Comparison of ENCODE assay signal across 8 cellular contexts in the genomic region with DNA sequence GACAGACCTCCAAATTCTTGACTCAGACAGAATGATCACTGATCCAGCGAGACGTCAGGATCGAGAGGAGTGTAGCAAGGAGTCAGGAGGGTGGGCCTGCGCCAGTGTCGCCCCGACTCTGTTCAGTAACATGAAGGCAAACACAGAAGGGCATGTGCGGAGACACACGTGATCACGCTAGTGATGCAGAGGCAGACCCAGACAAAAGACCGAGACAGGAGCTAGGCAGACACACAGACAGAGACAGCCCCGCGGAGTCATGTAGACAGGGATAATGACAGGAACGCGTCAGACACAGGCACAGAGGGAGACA. TPM values are rescaled to one million over a fixed set of nuclear protein-coding genes. Genes with fewer than 3 reads are reported as not detected.
DNase-seq lines count a peak whose midpoint lies in the region; ATAC-seq and TF ChIP-seq lines count a peak whose summit lies in the region.

No MANE protein-coding gene starts in this region.

- H3K4me3 ChIP-seq in esophagus squamous epithelium (peak overlapping the region; percentile 67 to 81 (median 74)), retinal pigment epithelial cell (ENCODE audit: low read length) (peak overlapping the region; percentile 82)

- H3K27ac Mint-ChIP-seq in activated T-cell treated with anti-CD3 and anti-CD28 coated beads, Interleukin-2, amount 50 U/mL, for 72 hours = peak overlapping the region; percentile 28

- DNase-seq in activated T-cell treated with anti-CD3 and anti-CD28 coated beads, Interleukin-2, amount 50 U/mL, for 72 hours = no peak
- no peak for DNase-seq in activated T-cell treated with anti-CD3 and anti-CD28 coated beads, Interleukin-2, amount 50 U/mL, for 1 hour
- DNase-seq in SHP77 treated with DMSO at 0.1 percent for 48 hours (lab: John Stamatoyannopoulos, UW) (peak; percentile 65), esophagus squamous epithelium (lab: John Stamatoyannopoulos, UW) (no peak), retinal pigment epithelial cell (ENCODE audit: low read depth) (no peak), COLO668 (lab: John Stamatoyannopoulos, UW; ENCODE audit: unreplicated experiment) (no peak), D341Med (ENCODE audit: low spot score) (no peak), GF-D8 (lab: John Stamatoyannopoulos, UW) (no peak)

- ATAC-seq in activated T-cell treated with anti-CD3 and anti-CD28 coated beads, Interleukin-2, amount 50 U/mL, for 72 hours (replicated peaks in 1 of 2) = no peak

- TF ChIP-seq POLR2A in esophagus squamous epithelium (IDR thresholded peaks at IDR 0.05) = no peak

- H3K9me3 Mint-ChIP-seq in activated T-cell treated with anti-CD3 and anti-CD28 coated beads, Interleukin-2, amount 50 U/mL, for 72 hours = no peaks in the 10 kb centered on the region

- no peaks in the 10 kb centered on the region for H3K27me3 ChIP-seq in esophagus squamous epithelium

- H3K36me3 ChIP-seq in esophagus squamous epithelium = peaks cover 5 to 19% (median 6%) of the 10 kb centered on the region in 3 donors

- H3K4me3 Mint-ChIP-seq in activated T-cell treated with anti-CD3 and anti-CD28 coated beads, Interleukin-2, amount 50 U/mL, for 72 hours = peak overlapping the region; percentile 91 to 100

- peaks cover 74% of the 10 kb centered on the region for H3K4me1 Mint-ChIP-seq in activated T-cell treated with anti-CD3 and anti-CD28 coated beads, Interleukin-2, amount 50 U/mL, for 72 hours (ENCODE audit: low read depth)

- TF ChIP-seq CTCF in esophagus squamous epithelium (IDR thresholded peaks at IDR 0.05) = no peak
- no peak for TF ChIP-seq CTCF in retinal pigment epithelial cell (conservative IDR thresholded peaks at IDR 0.05; ENCODE audit: low read depth, low read length)

- WGBS in esophagus squamous epithelium, 2 donors = 8 to 9% methylated on average over 14 of the region's 14 CpGs

- no peaks in the 10 kb centered on the region for H3K9me3 ChIP-seq in esophagus squamous epithelium

- no peaks in the 10 kb centered on the region for H3K27me3 Mint-ChIP-seq in activated T-cell treated with anti-CD3 and anti-CD28 coated beads, Interleukin-2, amount 50 U/mL, for 72 hours (ENCODE audit: low read depth)

- peaks cover 2% of the 10 kb centered on the region in 2 donors for H3K36me3 Mint-ChIP-seq in activated T-cell treated with anti-CD3 and anti-CD28 coated beads, Interleukin-2, amount 50 U/mL, for 72 hours (ENCODE audit: insufficient read depth in 2 of 2)

- peaks cover 46 to 94% (median 64%) of the 10 kb centered on the region in 3 donors for H3K4me1 ChIP-seq in esophagus squamous epithelium

- peak overlapping the region; percentile 96 to 99 (median 97) for H3K27ac ChIP-seq in esophagus squamous epithelium

- intact Hi-C loops in esophagus squamous epithelium (cut with DNase I) = no loop called here

RNA-seq across cellular contexts. Expression of a gene that starts 7.2 kb away (rescaled TPM):
- 10 to 100 TPM; 73.7 to 83.5 TPM for total RNA-seq in activated T-cell treated with anti-CD3 and anti-CD28 coated beads, Interleukin-2, amount 50 U/mL, for 72 hours
- total RNA-seq in esophagus squamous epithelium = 10 to 100 TPM in 1 of 4 donors, 1 to 10 TPM in 3; 6.7 to 14.6 (median 7.5) TPM

RNA-seq across cellular contexts. Expression of a gene that starts 13.6 kb away (rescaled TPM):
- total RNA-seq in activated T-cell treated with anti-CD3 and anti-CD28 coated beads, Interleukin-2, amount 50 U/mL, for 72 hours = 1 to 10 TPM; 5.2 to 5.3 TPM
- total RNA-seq in esophagus squamous epithelium = 1 to 10 TPM in 3 of 4 donors, not detected in 1; 1.5 to 3.8 (median 1.6) TPM

RNA-seq across cellular contexts. Expression of a gene that starts 16.1 kb away (rescaled TPM):
- 10 to 100 TPM; 42.7 to 43.5 TPM for total RNA-seq in activated T-cell treated with anti-CD3 and anti-CD28 coated beads, Interleukin-2, amount 50 U/mL, for 72 hours
- total RNA-seq in esophagus squamous epithelium = 10 to 100 TPM; 45.2 to 80.1 (median 74.8) TPM

RNA-seq across cellular contexts. Expression of a gene that starts 16.5 kb away (rescaled TPM):
- total RNA-seq in activated T-cell treated with anti-CD3 and anti-CD28 coated beads, Interleukin-2, amount 50 U/mL, for 72 hours = 10 to 100 TPM in 1 of 2 donors, 1 to 10 TPM in 1; 6.7 to 10.2 TPM
- total RNA-seq in esophagus squamous epithelium = 1 to 10 TPM; 3.8 to 9.3 (median 7.5) TPM

RNA-seq across cellular contexts. Expression of a gene that starts 47.3 kb away (rescaled TPM):
- total RNA-seq in activated T-cell treated with anti-CD3 and anti-CD28 coated beads, Interleukin-2, amount 50 U/mL, for 72 hours = 100 to 1,000 TPM; 133 to 140 TPM
- total RNA-seq in esophagus squamous epithelium = 10 to 100 TPM; 57.7 to 93.5 (median 73.0) TPM

Comparison
In these comparisons a context has a peak if more than half of its experiments do, and no peak if none do; other contexts are left out.
1. RNA of a gene that starts 7.2 kb away (total RNA-seq): 73.7 to 83.5 TPM in activated T-cell treated with anti-CD3 and anti-CD28 coated beads, Interleukin-2, amount 50 U/mL, for 72 hours; 6.7 to 14.6 TPM in esophagus squamous epithelium; every median in the first group is over 4 times any median in the second.